Comparison of ENCODE assay signal across 1 cellular context in the genomic region with DNA sequence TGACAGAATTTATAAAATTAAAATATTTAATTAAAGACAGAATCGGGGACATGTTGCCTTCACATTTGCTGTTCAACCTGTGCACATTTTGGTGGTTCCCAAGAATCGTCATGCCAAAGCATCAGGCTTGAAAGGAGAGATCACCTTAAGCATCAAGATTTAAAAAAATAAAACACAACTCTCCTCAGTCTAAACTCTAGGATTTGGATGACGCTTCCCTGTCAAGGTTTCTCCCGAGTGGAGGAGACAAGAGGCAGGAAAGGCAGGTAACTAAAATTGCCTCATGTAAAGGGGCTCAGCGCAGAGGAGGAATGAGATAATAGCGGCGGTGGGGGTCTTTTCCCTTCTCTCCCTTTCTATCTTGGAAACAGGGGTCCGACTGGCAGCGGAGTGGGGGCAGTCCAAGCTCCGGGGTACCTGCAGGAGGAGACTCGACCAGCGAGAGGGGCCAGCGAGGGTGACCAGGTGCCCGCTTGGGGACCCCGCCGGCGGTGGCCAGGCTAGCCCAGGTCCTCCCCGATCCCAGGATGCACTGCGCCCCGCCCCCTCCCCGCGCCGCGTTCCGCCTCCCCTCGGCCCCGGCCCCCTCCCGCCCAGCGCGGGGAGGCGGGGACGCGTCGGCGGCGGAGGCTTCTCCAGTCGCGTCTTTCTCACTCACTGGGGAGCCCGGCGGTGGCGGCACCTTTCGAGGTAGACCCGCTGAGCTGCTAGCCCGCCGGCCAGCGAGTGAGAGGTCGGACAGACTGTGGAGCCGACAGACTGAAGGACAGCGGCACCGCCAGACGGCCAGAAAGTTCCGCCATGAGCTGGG.
TF ChIP-seq lines count a peak whose summit lies in the region.

A gene (plus strand): TSS at position 638 of the 811 bp plus-strand sequence. CDS start 164 bp downstream, at position 802.

TF ChIP-seq in HepG2, 621 proteins besides CTCF, POLR2A, EP300 and RAD21 (continued from another document and continues in another):
- no peak for TF ChIP-seq CENPT (CRISPR knock-in tag; IDR thresholded peaks at IDR 0.05; ENCODE audit: low read depth)
- 0 out of 2 replicates have a peak, but pooled peaks have one; percentile 20 for TF ChIP-seq ZNF670 (CRISPR knock-in tag; IDR thresholded peaks at IDR 0.05; ENCODE audit: borderline replicate concordance)
- peak; percentile 60; the same call in 1 of the 2 replicates for TF ChIP-seq YEATS4 (CRISPR knock-in tag; IDR thresholded peaks at IDR 0.05; ENCODE audit: borderline replicate concordance)
- TF ChIP-seq, protein P1, sequence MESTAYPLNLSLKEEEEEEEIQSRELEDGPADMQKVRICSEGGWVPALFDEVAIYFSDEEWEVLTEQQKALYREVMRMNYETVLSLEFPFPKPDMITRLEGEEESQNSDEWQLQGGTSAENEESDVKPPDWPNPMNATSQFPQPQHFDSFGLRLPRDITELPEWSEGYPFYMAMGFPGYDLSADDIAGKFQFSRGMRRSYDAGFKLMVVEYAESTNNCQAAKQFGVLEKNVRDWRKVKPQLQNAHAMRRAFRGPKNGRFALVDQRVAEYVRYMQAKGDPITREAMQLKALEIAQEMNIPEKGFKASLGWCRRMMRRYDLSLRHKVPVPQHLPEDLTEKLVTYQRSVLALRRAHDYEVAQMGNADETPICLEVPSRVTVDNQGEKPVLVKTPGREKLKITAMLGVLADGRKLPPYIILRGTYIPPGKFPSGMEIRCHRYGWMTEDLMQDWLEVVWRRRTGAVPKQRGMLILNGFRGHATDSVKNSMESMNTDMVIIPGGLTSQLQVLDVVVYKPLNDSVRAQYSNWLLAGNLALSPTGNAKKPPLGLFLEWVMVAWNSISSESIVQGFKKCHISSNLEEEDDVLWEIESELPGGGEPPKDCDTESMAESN (CRISPR knock-in tag; conservative IDR thresholded peaks at IDR 0.05) = peak; percentile 65; the same call in 1 of the 2 replicates
- TF ChIP-seq ZBTB7A (CRISPR knock-in tag; IDR thresholded peaks at IDR 0.05) = peak; percentile 80; the same call in 1 of the 2 replicates
- TF ChIP-seq SAP130 (CRISPR knock-in tag; IDR thresholded peaks at IDR 0.05; ENCODE audit: low read depth) = peak; percentile 83
- TF ChIP-seq ZBTB8A (CRISPR knock-in tag; IDR thresholded peaks at IDR 0.05; ENCODE audit: borderline replicate concordance, low read depth) = no peak
- TF ChIP-seq SNRNP70 (IDR thresholded peaks at IDR 0.05; ENCODE audit: low read depth, low read length) = no peak
- TF ChIP-seq POGZ (CRISPR knock-in tag; IDR thresholded peaks at IDR 0.05) = peak; percentile 51; the same call in 1 of the 2 replicates
- TF ChIP-seq, protein P2, sequence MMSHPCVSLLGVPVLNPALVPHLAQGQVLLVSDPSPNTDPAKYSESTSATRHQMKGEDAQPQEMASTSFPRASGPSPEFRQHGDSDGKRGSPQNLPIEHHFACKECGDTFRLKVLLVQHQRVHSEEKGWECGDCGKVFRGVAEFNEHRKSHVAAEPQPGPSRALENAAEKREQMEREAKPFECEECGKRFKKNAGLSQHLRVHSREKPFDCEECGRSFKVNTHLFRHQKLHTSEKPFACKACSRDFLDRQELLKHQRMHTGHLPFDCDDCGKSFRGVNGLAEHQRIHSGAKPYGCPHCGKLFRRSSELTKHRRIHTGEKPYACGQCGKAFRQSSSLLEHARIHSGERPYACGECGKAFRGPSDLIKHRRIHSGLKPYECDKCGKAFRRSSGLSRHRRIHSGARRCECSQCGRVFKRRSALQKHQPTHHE (CRISPR knock-in tag; IDR thresholded peaks at IDR 0.05; ENCODE audit: borderline replicate concordance) = no peak
- TF ChIP-seq, protein P3, sequence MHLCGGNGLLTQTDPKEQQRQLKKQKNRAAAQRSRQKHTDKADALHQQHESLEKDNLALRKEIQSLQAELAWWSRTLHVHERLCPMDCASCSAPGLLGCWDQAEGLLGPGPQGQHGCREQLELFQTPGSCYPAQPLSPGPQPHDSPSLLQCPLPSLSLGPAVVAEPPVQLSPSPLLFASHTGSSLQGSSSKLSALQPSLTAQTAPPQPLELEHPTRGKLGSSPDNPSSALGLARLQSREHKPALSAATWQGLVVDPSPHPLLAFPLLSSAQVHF (CRISPR knock-in tag; IDR thresholded peaks at IDR 0.05) = no peak
- TF ChIP-seq KLF15 (CRISPR knock-in tag; IDR thresholded peaks at IDR 0.05; ENCODE audit: borderline replicate concordance) = 0 out of 2 replicates have a peak, but pooled peaks have one; percentile 32
- TF ChIP-seq NFE2 (CRISPR knock-in tag; IDR thresholded peaks at IDR 0.05) = no peak
- TF ChIP-seq MAF1 (CRISPR knock-in tag; IDR thresholded peaks at IDR 0.05; ENCODE audit: borderline replicate concordance) = no peak
- TF ChIP-seq ZNF891 (CRISPR knock-in tag; IDR thresholded peaks at IDR 0.05) = no peak
- TF ChIP-seq, protein P4, sequence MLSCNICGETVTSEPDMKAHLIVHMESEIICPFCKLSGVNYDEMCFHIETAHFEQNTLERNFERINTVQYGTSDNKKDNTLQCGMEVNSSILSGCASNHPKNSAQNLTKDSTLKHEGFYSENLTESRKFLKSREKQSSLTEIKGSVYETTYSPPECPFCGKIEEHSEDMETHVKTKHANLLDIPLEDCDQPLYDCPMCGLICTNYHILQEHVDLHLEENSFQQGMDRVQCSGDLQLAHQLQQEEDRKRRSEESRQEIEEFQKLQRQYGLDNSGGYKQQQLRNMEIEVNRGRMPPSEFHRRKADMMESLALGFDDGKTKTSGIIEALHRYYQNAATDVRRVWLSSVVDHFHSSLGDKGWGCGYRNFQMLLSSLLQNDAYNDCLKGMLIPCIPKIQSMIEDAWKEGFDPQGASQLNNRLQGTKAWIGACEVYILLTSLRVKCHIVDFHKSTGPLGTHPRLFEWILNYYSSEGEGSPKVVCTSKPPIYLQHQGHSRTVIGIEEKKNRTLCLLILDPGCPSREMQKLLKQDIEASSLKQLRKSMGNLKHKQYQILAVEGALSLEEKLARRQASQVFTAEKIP (CRISPR knock-in tag; IDR thresholded peaks at IDR 0.05; ENCODE audit: borderline replicate concordance) = no peak
- TF ChIP-seq, protein P5, sequence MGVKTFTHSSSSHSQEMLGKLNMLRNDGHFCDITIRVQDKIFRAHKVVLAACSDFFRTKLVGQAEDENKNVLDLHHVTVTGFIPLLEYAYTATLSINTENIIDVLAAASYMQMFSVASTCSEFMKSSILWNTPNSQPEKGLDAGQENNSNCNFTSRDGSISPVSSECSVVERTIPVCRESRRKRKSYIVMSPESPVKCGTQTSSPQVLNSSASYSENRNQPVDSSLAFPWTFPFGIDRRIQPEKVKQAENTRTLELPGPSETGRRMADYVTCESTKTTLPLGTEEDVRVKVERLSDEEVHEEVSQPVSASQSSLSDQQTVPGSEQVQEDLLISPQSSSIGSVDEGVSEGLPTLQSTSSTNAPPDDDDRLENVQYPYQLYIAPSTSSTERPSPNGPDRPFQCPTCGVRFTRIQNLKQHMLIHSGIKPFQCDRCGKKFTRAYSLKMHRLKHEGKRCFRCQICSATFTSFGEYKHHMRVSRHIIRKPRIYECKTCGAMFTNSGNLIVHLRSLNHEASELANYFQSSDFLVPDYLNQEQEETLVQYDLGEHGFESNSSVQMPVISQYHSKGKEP (CRISPR knock-in tag; IDR thresholded peaks at IDR 0.05) = no peak
- peak; percentile 64; the same call in 1 of the 2 replicates for TF ChIP-seq TARDBP (CRISPR knock-in tag; IDR thresholded peaks at IDR 0.05)
- TF ChIP-seq EEA1 (CRISPR knock-in tag; IDR thresholded peaks at IDR 0.05; ENCODE audit: borderline replicate concordance) = peak; percentile 55; the same call in 1 of the 2 replicates
- TF ChIP-seq PHF20 (CRISPR knock-in tag; IDR thresholded peaks at IDR 0.05) = no peak
- peak; percentile 52; the same call in 1 of the 2 replicates for TF ChIP-seq ZNF556 (CRISPR knock-in tag; IDR thresholded peaks at IDR 0.05; ENCODE audit: borderline replicate concordance)
- no peak for TF ChIP-seq ZNF296 (CRISPR knock-in tag; conservative IDR thresholded peaks at IDR 0.05)
- peak; percentile 70; the same call in 1 of the 2 replicates for TF ChIP-seq ZNF713 (CRISPR knock-in tag; IDR thresholded peaks at IDR 0.05)
- TF ChIP-seq ZFY (CRISPR knock-in tag; IDR thresholded peaks at IDR 0.05) = 0 out of 2 replicates have a peak, but pooled peaks have one; percentile 17
- 0 out of 2 replicates have a peak, but pooled peaks have one; percentile 15 for TF ChIP-seq HES4 (CRISPR knock-in tag; IDR thresholded peaks at IDR 0.05; ENCODE audit: borderline replicate concordance)
- TF ChIP-seq RXRA (CRISPR knock-in tag; IDR thresholded peaks at IDR 0.05) = peak; percentile 15; the same call in 1 of the 2 replicates
- TF ChIP-seq FOXO1 (CRISPR knock-in tag; IDR thresholded peaks at IDR 0.05) = no peak
- no peak for TF ChIP-seq RARG (CRISPR knock-in tag; IDR thresholded peaks at IDR 0.05; ENCODE audit: low read depth)
- no peak for TF ChIP-seq SOX13 (IDR thresholded peaks at IDR 0.05)
- TF ChIP-seq SOX13 (CRISPR knock-in tag; conservative IDR thresholded peaks at IDR 0.05 in 1 of 2, IDR thresholded peaks at IDR 0.05 in 1 of 2) = peak in 1 of 2 experiments; percentile 21; a peak in 1 of 4 replicates
- TF ChIP-seq, protein P6, sequence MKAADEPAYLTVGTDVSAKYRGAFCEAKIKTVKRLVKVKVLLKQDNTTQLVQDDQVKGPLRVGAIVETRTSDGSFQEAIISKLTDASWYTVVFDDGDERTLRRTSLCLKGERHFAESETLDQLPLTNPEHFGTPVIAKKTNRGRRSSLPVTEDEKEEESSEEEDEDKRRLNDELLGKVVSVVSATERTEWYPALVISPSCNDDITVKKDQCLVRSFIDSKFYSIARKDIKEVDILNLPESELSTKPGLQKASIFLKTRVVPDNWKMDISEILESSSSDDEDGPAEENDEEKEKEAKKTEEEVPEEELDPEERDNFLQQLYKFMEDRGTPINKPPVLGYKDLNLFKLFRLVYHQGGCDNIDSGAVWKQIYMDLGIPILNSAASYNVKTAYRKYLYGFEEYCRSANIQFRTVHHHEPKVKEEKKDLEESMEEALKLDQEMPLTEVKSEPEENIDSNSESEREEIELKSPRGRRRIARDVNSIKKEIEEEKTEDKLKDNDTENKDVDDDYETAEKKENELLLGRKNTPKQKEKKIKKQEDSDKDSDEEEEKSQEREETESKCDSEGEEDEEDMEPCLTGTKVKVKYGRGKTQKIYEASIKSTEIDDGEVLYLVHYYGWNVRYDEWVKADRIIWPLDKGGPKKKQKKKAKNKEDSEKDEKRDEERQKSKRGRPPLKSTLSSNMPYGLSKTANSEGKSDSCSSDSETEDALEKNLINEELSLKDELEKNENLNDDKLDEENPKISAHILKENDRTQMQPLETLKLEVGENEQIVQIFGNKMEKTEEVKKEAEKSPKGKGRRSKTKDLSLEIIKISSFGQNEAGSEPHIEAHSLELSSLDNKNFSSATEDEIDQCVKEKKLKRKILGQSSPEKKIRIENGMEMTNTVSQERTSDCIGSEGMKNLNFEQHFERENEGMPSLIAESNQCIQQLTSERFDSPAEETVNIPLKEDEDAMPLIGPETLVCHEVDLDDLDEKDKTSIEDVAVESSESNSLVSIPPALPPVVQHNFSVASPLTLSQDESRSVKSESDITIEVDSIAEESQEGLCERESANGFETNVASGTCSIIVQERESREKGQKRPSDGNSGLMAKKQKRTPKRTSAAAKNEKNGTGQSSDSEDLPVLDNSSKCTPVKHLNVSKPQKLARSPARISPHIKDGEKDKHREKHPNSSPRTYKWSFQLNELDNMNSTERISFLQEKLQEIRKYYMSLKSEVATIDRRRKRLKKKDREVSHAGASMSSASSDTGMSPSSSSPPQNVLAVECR (CRISPR knock-in tag; IDR thresholded peaks at IDR 0.05; ENCODE audit: borderline replicate concordance) = peak; percentile 84; the same call in 1 of the 2 replicates
- TF ChIP-seq KDM2A (CRISPR knock-in tag; IDR thresholded peaks at IDR 0.05; ENCODE audit: borderline replicate concordance, low read depth) = peak; percentile 72; the same call in 1 of the 2 replicates
- TF ChIP-seq ZNF430 (CRISPR knock-in tag; IDR thresholded peaks at IDR 0.05) = 0 out of 2 replicates have a peak, but pooled peaks have one; percentile 31
- TF ChIP-seq ZNF547 (CRISPR knock-in tag; IDR thresholded peaks at IDR 0.05) = no peak
- peak; percentile 5 for TF ChIP-seq ASH2L (IDR thresholded peaks at IDR 0.05; ENCODE audit: insufficient read length, low read depth, low read length)
- TF ChIP-seq IKZF4 (CRISPR knock-in tag; IDR thresholded peaks at IDR 0.05; ENCODE audit: borderline replicate concordance, low read depth, not compliant biosample characterization) = no peak
- peak; percentile 87 for TF ChIP-seq MAZ (IDR thresholded peaks at IDR 0.05; ENCODE audit: borderline replicate concordance, low read depth, low read length)
- TF ChIP-seq MAZ (CRISPR knock-in tag; IDR thresholded peaks at IDR 0.05; ENCODE audit: low read depth) = peak; percentile 67
- TF ChIP-seq CBFB (CRISPR knock-in tag; IDR thresholded peaks at IDR 0.05) = 0 out of 2 replicates have a peak, but pooled peaks have one; percentile 38
- no peak for TF ChIP-seq JUNB (CRISPR knock-in tag; IDR thresholded peaks at IDR 0.05; ENCODE audit: borderline replicate concordance)
- no peak for TF ChIP-seq RFX1 (IDR thresholded peaks at IDR 0.05)
- TF ChIP-seq RBM39 (IDR thresholded peaks at IDR 0.05; ENCODE audit: low read depth, low read length, poor library complexity, severe bottlenecking) = no peak
- TF ChIP-seq MXI1 (IDR thresholded peaks at IDR 0.05; ENCODE audit: borderline replicate concordance, low read depth, low read length) = no peak; the same call in 2 of the 3 replicates
- TF ChIP-seq, protein P7, sequence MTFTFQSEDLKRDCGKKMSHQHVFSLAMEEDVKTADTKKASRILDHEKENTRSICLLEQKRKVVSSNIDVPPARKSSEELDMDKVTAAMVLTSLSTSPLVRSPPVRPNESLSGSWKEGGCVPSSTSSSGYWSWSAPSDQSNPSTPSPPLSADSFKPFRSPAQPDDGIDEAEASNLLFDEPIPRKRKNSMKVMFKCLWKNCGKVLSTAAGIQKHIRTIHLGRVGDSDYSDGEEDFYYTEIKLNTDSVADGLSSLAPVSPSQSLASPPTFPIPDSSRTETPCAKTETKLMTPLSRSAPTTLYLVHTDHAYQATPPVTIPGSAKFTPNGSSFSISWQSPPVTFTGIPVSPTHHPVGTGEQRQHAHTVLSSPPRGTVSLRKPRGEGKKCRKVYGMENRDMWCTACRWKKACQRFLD (CRISPR knock-in tag; IDR thresholded peaks at IDR 0.05; ENCODE audit: borderline replicate concordance) = no peak
- 0 out of 2 replicates have a peak, but pooled peaks have one; percentile 77 for TF ChIP-seq ZSCAN30 (CRISPR knock-in tag; IDR thresholded peaks at IDR 0.05)
- 0 out of 2 replicates have a peak, but pooled peaks have one; percentile 30 for TF ChIP-seq REL (CRISPR knock-in tag; conservative IDR thresholded peaks at IDR 0.05)
- TF ChIP-seq, protein P8, sequence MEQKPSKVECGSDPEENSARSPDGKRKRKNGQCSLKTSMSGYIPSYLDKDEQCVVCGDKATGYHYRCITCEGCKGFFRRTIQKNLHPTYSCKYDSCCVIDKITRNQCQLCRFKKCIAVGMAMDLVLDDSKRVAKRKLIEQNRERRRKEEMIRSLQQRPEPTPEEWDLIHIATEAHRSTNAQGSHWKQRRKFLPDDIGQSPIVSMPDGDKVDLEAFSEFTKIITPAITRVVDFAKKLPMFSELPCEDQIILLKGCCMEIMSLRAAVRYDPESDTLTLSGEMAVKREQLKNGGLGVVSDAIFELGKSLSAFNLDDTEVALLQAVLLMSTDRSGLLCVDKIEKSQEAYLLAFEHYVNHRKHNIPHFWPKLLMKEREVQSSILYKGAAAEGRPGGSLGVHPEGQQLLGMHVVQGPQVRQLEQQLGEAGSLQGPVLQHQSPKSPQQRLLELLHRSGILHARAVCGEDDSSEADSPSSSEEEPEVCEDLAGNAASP (CRISPR knock-in tag; IDR thresholded peaks at IDR 0.05; ENCODE audit: borderline replicate concordance) = 0 out of 2 replicates have a peak, but pooled peaks have one; percentile 10
- 0 out of 2 replicates have a peak, but pooled peaks have one; percentile 35 for TF ChIP-seq ZNF678 (CRISPR knock-in tag; IDR thresholded peaks at IDR 0.05)
- 0 out of 2 replicates have a peak, but pooled peaks have one; percentile 19 for TF ChIP-seq ZNF879 (CRISPR knock-in tag; IDR thresholded peaks at IDR 0.05)
- TF ChIP-seq ZNF614 (CRISPR knock-in tag; IDR thresholded peaks at IDR 0.05; ENCODE audit: borderline replicate concordance) = no peak
- no peak for TF ChIP-seq ZNF792 (CRISPR knock-in tag; IDR thresholded peaks at IDR 0.05)
